8 cellular contexts compared by ENCODE assay signal in the genomic region with DNA sequence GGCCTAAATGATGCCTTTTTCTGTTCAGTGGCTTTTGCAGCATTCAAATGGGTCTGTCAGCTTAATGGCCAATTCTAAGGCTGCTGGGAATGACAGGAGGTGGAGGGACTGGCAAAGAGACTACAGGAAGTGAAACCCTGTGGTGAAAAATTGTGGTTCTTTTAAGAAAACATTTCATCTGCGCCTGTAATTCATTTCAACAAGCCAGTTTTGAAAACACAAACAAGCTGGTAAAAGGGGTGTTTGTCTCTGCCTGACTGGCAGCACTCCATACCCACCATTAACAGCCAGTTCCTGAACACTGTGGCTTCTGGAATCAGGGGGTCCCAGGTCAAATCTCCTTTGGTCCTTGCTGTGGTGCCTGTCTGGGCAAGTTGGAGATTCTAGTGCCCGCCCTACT. TPM values are rescaled to one million over a fixed set of nuclear protein-coding genes. Genes with fewer than 3 reads are reported as not detected.
DNase-seq lines count a peak whose midpoint lies in the region; ATAC-seq lines count a peak whose summit lies in the region.

No MANE protein-coding gene starts in this region.

- peak; percentile 30 for ATAC-seq in GM18498 (IDR thresholded peaks at IDR 0.05; ENCODE audit: unreplicated experiment)
- ATAC-seq in HG02798 (IDR thresholded peaks at IDR 0.05; ENCODE audit: poor library complexity, unreplicated experiment) = peak; percentile 24
- ATAC-seq in GM18519 (IDR thresholded peaks at IDR 0.05; ENCODE audit: low FRiP score, unreplicated experiment) = no peak
- ATAC-seq in GM19455 (IDR thresholded peaks at IDR 0.05; ENCODE audit: unreplicated experiment) = no peak

- DNase-seq in SIG-M5 (lab: John Stamatoyannopoulos, UW) = peak; percentile 50
- DNase-seq in myocyte (ENCODE audit: low read depth) = peak; percentile 33
- no peak for DNase-seq in Ammon's horn (ENCODE audit: low spot score)
- no peak for DNase-seq in NCI-H1105 (lab: John Stamatoyannopoulos, UW)

RNA-seq across cellular contexts. Expression of a gene that starts 3.6 kb away (rescaled TPM):
- 4.3 and 7.2 TPM in 2 replicates for total RNA-seq in myocyte
- polyA plus RNA-seq in myocyte (2012) = 3.6 TPM

Comparison
In these comparisons a context has a peak if more than half of its experiments do, and no peak if none do; other contexts are left out.
1. ATAC-seq: peak in GM18498 (single experiment) and HG02798 (single experiment); none in GM18519 (single experiment) and GM19455 (single experiment).
2. DNase-seq: peak in SIG-M5 (single experiment) and myocyte (single experiment); none in Ammon's horn (single experiment) and NCI-H1105 (single experiment).